17 cellular contexts compared by ENCODE assay signal in the genomic region with DNA sequence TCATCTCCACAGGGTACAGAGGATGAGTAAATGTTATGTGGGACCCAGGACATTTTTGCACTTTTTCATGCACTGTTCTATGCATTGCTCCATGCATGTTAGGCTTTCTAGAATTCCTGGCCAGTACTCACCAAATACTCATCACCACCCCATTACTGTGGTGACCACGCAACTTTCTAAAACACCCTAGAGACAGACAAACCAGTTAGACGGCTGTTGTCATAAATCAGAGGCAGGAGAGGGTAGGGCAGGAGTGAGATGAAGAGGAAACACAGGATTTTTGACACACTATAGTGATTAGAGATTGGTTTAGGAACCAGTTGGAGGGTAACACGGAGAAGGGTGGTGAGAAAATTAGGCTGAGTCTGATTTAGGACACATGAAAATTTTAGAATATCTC. TPM values are rescaled to one million over a fixed set of nuclear protein-coding genes. Genes with fewer than 3 reads are reported as not detected.
"Had no signal": no experiment of that assay in that cellular context is flagged by ENCODE, and none has a peak within 500 bp of the region (broad histone marks: within the 10 kb centered on the region; RNA-seq: fewer than 3 reads in every experiment).

No MANE protein-coding gene starts in this region.

- H3K4me1 ChIP-seq: colonic mucosa had no signal

- DNase-seq: activated CD4-positive, alpha-beta T cell treated with anti-CD3 and anti-CD28 coated beads, Interleukin-2, amount 50 U/mL, for 1 hour; activated CD4-positive, CD25-positive, alpha-beta regulatory T cell; activated naive CD4-positive, alpha-beta T cell treated with anti-CD3 and anti-CD28 coated beads for 36 hours; activated T-cell treated with anti-CD3 and anti-CD28 coated beads for 4 hours; colonic mucosa; hippocampal formation; stimulated activated CD4-positive, alpha-beta T cell treated with anti-CD3 and anti-CD28 coated beads, Interleukin-4, amount 100 ng/mL, for 1 hour; stimulated activated CD8-positive, alpha-beta memory T cell treated with anti-CD3 and anti-CD28 coated beads, Interleukin-4, amount 100 ng/mL, for 48 hours; T-helper 2 cell had no signal

- H3K27ac ChIP-seq: cardiac muscle cell, colonic mucosa had no signal

- ATAC-seq: activated T-helper 17 cell treated with anti-CD3 and anti-CD28 coated beads, Interleukin-2, amount 50 U/mL, for 72 hours had no signal

- H3K27me3 ChIP-seq: cardiac muscle cell, colonic mucosa had no signal

- H3K4me3 ChIP-seq: cardiac muscle cell, colonic mucosa, lung had no signal

- H3K4me1 Mint-ChIP-seq: activated T-helper 17 cell treated with anti-CD3 and anti-CD28 coated beads, Interleukin-2, amount 50 U/mL, for 72 hours had no signal

- H3K27ac Mint-ChIP-seq: activated naive CD4-positive, alpha-beta T cell treated with anti-CD3 and anti-CD28 coated beads for 36 hours; activated T-helper 17 cell treated with anti-CD3 and anti-CD28 coated beads, Interleukin-2, amount 50 U/mL, for 72 hours; stimulated activated naive CD8-positive, alpha-beta T cell treated with anti-CD3 and anti-CD28 coated beads, Interleukin-15, Interleukin-2, amounts not matched to agents 100 ng/mL and 50 ng/mL, for 24 hours had no signal

- H3K4me3 Mint-ChIP-seq: activated naive CD4-positive, alpha-beta T cell treated with anti-CD3 and anti-CD28 coated beads for 36 hours; activated T-helper 17 cell treated with anti-CD3 and anti-CD28 coated beads, Interleukin-2, amount 50 U/mL, for 72 hours; stimulated activated naive CD8-positive, alpha-beta T cell treated with anti-CD3 and anti-CD28 coated beads, Interleukin-15, Interleukin-2, amounts not matched to agents 100 ng/mL and 50 ng/mL, for 24 hours had no signal

- H3K9me3 ChIP-seq: colonic mucosa had no signal

- H3K36me3 ChIP-seq: cardiac muscle cell, colonic mucosa had no signal

- H3K9me3 Mint-ChIP-seq: activated naive CD4-positive, alpha-beta T cell treated with anti-CD3 and anti-CD28 coated beads for 36 hours; activated T-helper 17 cell treated with anti-CD3 and anti-CD28 coated beads, Interleukin-2, amount 50 U/mL, for 72 hours; stimulated activated naive CD8-positive, alpha-beta T cell treated with anti-CD3 and anti-CD28 coated beads, Interleukin-15, Interleukin-2, amounts not matched to agents 100 ng/mL and 50 ng/mL, for 24 hours had no signal

RNA-seq across cellular contexts. Expression of a gene that starts 59.3 kb away (rescaled TPM):
- total RNA-seq: astrocyte, cardiac muscle cell, glomerular endothelial cell, osteocyte, temporal lobe had no signal
